ENCODE assay signal across 2 cellular contexts in the genomic region with DNA sequence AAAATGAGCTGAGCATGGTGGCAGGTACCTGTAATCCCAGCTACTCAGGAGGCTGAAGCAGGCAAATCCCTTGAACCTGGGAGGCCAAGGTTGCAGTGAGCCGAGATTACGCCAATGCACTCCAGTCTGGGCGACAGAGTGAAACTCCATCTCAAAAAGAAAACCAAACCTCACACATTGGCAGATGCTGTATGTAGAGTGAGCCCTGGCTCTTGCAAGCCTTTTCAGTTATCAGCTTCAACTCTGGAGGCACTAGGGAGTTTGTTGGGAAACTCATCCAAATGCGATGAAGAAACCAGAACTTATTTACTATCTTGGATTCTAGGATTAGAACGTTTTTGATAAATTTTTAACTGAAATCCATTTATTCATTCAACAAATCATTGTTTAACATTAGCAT.
TF ChIP-seq lines count a peak whose summit lies in the region.

No MANE protein-coding gene starts in this region.

TF ChIP-seq in HepG2, 621 proteins besides CTCF, POLR2A, EP300 and RAD21 (continued from another document and continues in another):
- TF ChIP-seq, protein P1, sequence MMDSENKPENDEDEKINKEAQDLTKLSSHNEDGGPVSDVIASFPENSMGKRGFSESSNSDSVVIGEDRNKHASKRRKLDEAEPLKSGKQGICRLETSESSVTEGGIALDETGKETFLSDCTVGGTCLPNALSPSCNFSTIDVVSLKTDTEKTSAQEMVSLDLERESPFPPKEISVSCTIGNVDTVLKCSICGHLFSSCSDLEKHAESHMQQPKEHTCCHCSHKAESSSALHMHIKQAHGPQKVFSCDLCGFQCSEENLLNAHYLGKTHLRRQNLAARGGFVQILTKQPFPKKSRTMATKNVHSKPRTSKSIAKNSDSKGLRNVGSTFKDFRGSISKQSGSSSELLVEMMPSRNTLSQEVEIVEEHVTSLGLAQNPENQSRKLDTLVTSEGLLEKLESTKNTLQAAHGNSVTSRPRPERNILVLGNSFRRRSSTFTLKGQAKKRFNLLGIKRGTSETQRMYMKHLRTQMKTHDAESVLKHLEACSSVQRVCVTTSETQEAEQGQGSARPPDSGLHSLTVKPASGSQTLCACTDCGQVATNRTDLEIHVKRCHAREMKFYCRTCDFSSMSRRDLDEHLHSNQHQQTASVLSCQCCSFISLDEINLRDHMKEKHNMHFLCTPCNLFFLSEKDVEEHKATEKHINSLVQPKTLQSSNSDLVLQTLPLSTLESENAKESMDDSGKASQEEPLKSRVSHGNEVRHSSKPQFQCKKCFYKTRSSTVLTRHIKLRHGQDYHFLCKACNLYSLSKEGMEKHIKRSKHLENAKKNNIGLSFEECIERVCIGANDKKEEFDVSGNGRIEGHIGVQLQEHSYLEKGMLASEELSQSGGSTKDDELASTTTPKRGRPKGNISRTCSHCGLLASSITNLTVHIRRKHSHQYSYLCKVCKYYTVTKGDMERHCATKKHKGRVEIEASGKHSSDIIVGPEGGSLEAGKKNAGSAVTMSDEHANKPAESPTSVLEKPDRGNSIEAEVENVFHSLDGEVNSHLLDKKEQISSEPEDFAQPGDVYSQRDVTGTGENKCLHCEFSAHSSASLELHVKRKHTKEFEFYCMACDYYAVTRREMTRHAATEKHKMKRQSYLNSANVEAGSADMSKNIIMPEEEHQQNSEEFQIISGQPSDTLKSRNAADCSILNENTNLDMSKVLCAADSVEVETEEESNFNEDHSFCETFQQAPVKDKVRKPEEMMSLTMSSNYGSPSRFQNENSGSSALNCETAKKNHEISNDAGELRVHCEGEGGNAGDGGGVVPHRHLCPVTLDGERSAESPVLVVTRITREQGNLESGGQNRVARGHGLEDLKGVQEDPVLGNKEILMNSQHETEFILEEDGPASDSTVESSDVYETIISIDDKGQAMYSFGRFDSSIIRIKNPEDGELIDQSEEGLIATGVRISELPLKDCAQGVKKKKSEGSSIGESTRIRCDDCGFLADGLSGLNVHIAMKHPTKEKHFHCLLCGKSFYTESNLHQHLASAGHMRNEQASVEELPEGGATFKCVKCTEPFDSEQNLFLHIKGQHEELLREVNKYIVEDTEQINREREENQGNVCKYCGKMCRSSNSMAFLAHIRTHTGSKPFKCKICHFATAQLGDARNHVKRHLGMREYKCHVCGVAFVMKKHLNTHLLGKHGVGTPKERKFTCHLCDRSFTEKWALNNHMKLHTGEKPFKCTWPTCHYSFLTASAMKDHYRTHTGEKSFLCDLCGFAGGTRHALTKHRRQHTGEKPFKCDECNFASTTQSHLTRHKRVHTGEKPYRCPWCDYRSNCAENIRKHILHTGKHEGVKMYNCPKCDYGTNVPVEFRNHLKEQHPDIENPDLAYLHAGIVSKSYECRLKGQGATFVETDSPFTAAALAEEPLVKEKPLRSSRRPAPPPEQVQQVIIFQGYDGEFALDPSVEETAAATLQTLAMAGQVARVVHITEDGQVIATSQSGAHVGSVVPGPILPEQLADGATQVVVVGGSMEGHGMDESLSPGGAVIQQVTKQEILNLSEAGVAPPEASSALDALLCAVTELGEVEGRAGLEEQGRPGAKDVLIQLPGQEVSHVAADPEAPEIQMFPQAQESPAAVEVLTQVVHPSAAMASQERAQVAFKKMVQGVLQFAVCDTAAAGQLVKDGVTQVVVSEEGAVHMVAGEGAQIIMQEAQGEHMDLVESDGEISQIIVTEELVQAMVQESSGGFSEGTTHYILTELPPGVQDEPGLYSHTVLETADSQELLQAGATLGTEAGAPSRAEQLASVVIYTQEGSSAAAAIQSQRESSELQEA (CRISPR knock-in tag; IDR thresholded peaks at IDR 0.05; ENCODE audit: not compliant biosample characterization): no peak
- no peak for TF ChIP-seq ZNF207 (IDR thresholded peaks at IDR 0.05; ENCODE audit: borderline replicate concordance)
- no peak for TF ChIP-seq KDM3A (CRISPR knock-in tag; IDR thresholded peaks at IDR 0.05; ENCODE audit: low read depth)
- TF ChIP-seq IKZF4 (CRISPR knock-in tag; IDR thresholded peaks at IDR 0.05; ENCODE audit: borderline replicate concordance, low read depth, not compliant biosample characterization): no peak
- TF ChIP-seq, protein P2, sequence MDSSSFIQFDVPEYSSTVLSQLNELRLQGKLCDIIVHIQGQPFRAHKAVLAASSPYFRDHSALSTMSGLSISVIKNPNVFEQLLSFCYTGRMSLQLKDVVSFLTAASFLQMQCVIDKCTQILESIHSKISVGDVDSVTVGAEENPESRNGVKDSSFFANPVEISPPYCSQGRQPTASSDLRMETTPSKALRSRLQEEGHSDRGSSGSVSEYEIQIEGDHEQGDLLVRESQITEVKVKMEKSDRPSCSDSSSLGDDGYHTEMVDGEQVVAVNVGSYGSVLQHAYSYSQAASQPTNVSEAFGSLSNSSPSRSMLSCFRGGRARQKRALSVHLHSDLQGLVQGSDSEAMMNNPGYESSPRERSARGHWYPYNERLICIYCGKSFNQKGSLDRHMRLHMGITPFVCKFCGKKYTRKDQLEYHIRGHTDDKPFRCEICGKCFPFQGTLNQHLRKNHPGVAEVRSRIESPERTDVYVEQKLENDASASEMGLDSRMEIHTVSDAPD (CRISPR knock-in tag; IDR thresholded peaks at IDR 0.05): no peak
- no peak for TF ChIP-seq ZNF709 (CRISPR knock-in tag; IDR thresholded peaks at IDR 0.05)
- TF ChIP-seq CBX2 (IDR thresholded peaks at IDR 0.05; ENCODE audit: low read depth, low read length): no peak
- no peak for TF ChIP-seq CBX2 (CRISPR knock-in tag; IDR thresholded peaks at IDR 0.05; ENCODE audit: low read depth)
- TF ChIP-seq MATR3 (CRISPR knock-in tag; IDR thresholded peaks at IDR 0.05): no peak
- TF ChIP-seq CREM (IDR thresholded peaks at IDR 0.05): no peak
- TF ChIP-seq CREM (CRISPR knock-in tag; IDR thresholded peaks at IDR 0.05): no peak
- TF ChIP-seq MEIS1 (CRISPR knock-in tag; IDR thresholded peaks at IDR 0.05; ENCODE audit: borderline replicate concordance): no peak
- TF ChIP-seq, protein P3, sequence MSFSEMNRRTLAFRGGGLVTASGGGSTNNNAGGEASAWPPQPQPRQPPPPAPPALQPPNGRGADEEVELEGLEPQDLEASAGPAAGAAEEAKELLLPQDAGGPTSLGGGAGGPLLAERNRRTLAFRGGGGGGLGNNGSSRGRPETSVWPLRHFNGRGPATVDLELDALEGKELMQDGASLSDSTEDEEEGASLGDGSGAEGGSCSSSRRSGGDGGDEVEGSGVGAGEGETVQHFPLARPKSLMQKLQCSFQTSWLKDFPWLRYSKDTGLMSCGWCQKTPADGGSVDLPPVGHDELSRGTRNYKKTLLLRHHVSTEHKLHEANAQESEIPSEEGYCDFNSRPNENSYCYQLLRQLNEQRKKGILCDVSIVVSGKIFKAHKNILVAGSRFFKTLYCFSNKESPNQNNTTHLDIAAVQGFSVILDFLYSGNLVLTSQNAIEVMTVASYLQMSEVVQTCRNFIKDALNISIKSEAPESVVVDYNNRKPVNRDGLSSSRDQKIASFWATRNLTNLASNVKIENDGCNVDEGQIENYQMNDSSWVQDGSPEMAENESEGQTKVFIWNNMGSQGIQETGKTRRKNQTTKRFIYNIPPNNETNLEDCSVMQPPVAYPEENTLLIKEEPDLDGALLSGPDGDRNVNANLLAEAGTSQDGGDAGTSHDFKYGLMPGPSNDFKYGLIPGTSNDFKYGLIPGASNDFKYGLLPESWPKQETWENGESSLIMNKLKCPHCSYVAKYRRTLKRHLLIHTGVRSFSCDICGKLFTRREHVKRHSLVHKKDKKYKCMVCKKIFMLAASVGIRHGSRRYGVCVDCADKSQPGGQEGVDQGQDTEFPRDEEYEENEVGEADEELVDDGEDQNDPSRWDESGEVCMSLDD (CRISPR knock-in tag; IDR thresholded peaks at IDR 0.05; ENCODE audit: borderline replicate concordance): no peak

TF ChIP-seq in WTC11, 78 proteins besides CTCF, POLR2A, EP300 and RAD21 (continues in another document):
- TF ChIP-seq, protein P4, sequence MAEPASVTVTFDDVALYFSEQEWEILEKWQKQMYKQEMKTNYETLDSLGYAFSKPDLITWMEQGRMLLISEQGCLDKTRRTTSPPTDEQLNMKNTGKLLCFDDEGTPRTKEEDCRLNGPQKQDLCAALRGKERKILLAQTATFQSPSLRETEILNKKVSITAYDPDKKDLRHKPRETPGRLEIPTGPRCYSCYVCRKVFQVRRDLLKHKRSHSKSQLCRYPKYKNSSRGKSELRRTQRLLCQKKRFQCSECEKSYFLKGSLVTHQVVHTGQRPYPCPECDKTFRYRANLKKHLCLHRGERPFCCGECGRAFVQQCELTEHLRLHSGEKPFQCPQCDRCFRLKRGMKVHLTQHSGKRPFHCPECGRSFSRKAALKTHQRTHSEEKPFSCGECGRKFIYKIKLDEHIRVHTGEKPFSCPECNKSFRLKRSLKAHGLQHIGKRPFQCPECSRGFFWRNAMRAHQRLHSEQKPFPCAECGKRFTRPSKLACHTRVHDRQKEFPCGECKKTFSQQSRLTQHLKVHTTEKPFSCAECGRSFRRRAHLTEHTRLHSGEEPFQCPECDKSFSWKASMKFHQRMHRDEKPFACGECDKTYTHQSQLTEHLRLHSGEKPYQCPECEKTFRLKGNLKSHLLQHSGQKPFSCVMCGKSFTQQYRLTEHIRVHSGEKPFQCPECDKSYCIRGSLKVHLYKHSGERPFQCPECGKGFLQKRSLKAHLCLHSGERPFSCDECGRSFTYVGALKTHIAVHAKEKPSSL (CRISPR knock-in tag; conservative IDR thresholded peaks at IDR 0.05): no peak
- TF ChIP-seq GRHL2 (CRISPR knock-in tag; IDR thresholded peaks at IDR 0.05; ENCODE audit: insufficient replicate concordance, severe bottlenecking) (no peak), MXD4 (CRISPR knock-in tag; IDR thresholded peaks at IDR 0.05; ENCODE audit: borderline replicate concordance) (no peak), SMAD3 (CRISPR knock-in tag; IDR thresholded peaks at IDR 0.05; ENCODE audit: borderline replicate concordance) (no peak), MYBL2 (CRISPR knock-in tag; IDR thresholded peaks at IDR 0.05) (no peak), ZNF138 (CRISPR knock-in tag; conservative IDR thresholded peaks at IDR 0.05) (no peak), ETV6 (CRISPR knock-in tag; IDR thresholded peaks at IDR 0.05) (no peak), FOXK1 (CRISPR knock-in tag; IDR thresholded peaks at IDR 0.05) (no peak), FOXP1 (CRISPR knock-in tag; IDR thresholded peaks at IDR 0.05; ENCODE audit: borderline replicate concordance) (no peak), ZBTB21 (CRISPR knock-in tag; IDR thresholded peaks at IDR 0.05; ENCODE audit: borderline replicate concordance) (no peak), SMAD4 (CRISPR knock-in tag; IDR thresholded peaks at IDR 0.05) (no peak)
- TF ChIP-seq, protein P5, sequence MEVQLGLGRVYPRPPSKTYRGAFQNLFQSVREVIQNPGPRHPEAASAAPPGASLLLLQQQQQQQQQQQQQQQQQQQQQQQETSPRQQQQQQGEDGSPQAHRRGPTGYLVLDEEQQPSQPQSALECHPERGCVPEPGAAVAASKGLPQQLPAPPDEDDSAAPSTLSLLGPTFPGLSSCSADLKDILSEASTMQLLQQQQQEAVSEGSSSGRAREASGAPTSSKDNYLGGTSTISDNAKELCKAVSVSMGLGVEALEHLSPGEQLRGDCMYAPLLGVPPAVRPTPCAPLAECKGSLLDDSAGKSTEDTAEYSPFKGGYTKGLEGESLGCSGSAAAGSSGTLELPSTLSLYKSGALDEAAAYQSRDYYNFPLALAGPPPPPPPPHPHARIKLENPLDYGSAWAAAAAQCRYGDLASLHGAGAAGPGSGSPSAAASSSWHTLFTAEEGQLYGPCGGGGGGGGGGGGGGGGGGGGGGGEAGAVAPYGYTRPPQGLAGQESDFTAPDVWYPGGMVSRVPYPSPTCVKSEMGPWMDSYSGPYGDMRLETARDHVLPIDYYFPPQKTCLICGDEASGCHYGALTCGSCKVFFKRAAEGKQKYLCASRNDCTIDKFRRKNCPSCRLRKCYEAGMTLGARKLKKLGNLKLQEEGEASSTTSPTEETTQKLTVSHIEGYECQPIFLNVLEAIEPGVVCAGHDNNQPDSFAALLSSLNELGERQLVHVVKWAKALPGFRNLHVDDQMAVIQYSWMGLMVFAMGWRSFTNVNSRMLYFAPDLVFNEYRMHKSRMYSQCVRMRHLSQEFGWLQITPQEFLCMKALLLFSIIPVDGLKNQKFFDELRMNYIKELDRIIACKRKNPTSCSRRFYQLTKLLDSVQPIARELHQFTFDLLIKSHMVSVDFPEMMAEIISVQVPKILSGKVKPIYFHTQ (CRISPR knock-in tag; IDR thresholded peaks at IDR 0.05): no peak
- TF ChIP-seq, protein P6, sequence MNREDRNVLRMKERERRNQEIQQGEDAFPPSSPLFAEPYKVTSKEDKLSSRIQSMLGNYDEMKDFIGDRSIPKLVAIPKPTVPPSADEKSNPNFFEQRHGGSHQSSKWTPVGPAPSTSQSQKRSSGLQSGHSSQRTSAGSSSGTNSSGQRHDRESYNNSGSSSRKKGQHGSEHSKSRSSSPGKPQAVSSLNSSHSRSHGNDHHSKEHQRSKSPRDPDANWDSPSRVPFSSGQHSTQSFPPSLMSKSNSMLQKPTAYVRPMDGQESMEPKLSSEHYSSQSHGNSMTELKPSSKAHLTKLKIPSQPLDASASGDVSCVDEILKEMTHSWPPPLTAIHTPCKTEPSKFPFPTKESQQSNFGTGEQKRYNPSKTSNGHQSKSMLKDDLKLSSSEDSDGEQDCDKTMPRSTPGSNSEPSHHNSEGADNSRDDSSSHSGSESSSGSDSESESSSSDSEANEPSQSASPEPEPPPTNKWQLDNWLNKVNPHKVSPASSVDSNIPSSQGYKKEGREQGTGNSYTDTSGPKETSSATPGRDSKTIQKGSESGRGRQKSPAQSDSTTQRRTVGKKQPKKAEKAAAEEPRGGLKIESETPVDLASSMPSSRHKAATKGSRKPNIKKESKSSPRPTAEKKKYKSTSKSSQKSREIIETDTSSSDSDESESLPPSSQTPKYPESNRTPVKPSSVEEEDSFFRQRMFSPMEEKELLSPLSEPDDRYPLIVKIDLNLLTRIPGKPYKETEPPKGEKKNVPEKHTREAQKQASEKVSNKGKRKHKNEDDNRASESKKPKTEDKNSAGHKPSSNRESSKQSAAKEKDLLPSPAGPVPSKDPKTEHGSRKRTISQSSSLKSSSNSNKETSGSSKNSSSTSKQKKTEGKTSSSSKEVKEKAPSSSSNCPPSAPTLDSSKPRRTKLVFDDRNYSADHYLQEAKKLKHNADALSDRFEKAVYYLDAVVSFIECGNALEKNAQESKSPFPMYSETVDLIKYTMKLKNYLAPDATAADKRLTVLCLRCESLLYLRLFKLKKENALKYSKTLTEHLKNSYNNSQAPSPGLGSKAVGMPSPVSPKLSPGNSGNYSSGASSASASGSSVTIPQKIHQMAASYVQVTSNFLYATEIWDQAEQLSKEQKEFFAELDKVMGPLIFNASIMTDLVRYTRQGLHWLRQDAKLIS (CRISPR knock-in tag; IDR thresholded peaks at IDR 0.05; ENCODE audit: borderline replicate concordance): no peak
- TF ChIP-seq, protein P7, sequence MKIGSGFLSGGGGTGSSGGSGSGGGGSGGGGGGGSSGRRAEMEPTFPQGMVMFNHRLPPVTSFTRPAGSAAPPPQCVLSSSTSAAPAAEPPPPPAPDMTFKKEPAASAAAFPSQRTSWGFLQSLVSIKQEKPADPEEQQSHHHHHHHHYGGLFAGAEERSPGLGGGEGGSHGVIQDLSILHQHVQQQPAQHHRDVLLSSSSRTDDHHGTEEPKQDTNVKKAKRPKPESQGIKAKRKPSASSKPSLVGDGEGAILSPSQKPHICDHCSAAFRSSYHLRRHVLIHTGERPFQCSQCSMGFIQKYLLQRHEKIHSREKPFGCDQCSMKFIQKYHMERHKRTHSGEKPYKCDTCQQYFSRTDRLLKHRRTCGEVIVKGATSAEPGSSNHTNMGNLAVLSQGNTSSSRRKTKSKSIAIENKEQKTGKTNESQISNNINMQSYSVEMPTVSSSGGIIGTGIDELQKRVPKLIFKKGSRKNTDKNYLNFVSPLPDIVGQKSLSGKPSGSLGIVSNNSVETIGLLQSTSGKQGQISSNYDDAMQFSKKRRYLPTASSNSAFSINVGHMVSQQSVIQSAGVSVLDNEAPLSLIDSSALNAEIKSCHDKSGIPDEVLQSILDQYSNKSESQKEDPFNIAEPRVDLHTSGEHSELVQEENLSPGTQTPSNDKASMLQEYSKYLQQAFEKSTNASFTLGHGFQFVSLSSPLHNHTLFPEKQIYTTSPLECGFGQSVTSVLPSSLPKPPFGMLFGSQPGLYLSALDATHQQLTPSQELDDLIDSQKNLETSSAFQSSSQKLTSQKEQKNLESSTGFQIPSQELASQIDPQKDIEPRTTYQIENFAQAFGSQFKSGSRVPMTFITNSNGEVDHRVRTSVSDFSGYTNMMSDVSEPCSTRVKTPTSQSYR (CRISPR knock-in tag; IDR thresholded peaks at IDR 0.05): no peak
- TF ChIP-seq, protein P8, sequence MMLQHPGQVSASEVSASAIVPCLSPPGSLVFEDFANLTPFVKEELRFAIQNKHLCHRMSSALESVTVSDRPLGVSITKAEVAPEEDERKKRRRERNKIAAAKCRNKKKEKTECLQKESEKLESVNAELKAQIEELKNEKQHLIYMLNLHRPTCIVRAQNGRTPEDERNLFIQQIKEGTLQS (CRISPR knock-in tag; conservative IDR thresholded peaks at IDR 0.05): no peak
